In the genomic region with DNA sequence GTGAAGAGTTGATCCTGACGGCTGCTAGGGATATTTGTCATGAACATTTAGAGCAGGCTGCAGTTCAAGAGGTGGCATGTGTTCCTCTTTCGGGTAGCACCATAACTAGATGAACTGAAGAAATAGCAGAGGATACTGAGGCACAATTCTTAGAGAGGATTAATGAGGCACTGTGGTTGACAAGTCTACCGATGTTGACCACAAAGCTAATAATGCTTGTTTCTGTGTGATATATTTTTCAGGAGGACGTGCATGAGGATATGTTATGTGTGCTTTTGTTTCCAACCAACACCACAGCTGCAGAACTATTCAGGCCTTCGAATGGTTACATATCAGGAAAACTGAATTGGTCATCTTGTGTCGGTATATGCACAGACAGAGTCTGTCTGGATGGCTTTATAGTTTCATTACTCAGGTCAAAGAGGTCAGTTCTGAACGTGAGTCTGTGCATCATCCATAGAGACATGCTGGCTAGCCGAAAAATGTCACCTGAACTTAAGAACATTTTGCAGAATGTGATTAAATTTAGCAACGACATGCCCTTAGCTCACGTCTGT, we compare ENCODE assay signal across 30 cellular contexts.
"Had no signal": no experiment of that assay in that cellular context is flagged by ENCODE, and none has a peak within 500 bp of the region (broad histone marks: within the 10 kb centered on the region; RNA-seq: fewer than 3 reads in every experiment).

No MANE protein-coding gene starts in this region.

- DNase-seq: activated CD4-positive, alpha-beta memory T cell treated with anti-CD3 and anti-CD28 coated beads for 36 hours; activated CD4-positive, alpha-beta T cell treated with anti-CD3 and anti-CD28 coated beads for 36 hours; activated CD4-positive, alpha-beta T cell treated with anti-CD3 and anti-CD28 coated beads, Interleukin-2, amount 10 ng/mL, durations not matched to agents 24 days and 14 days; activated CD4-positive, CD25-positive, alpha-beta regulatory T cell; activated CD4-positive, CD25-positive, alpha-beta regulatory T cell treated with anti-CD3 and anti-CD28 coated beads, Interleukin-2, amount 50 U/mL, for 72 hours; activated CD8-positive, alpha-beta memory T cell treated with anti-CD3 and anti-CD28 coated beads, Interleukin-2, amount 10 ng/mL, durations not matched to agents 7 days and 5 days; activated CD8-positive, alpha-beta memory T cell treated with anti-CD3 and anti-CD28 coated beads, Interleukin-2, amount 50 U/mL, for 4 hours; activated CD8-positive, alpha-beta T cell treated with anti-CD3 and anti-CD28 coated beads, Interleukin-2, amount 10 ng/mL, durations not matched to agents 7 days and 5 days; activated effector memory CD4-positive, alpha-beta T cell treated with anti-CD3 and anti-CD28 coated beads, Interleukin-2, amount 50 U/mL, for 16 hours; activated naive CD4-positive, alpha-beta T cell treated with anti-CD3 and anti-CD28 coated beads for 36 hours; activated naive CD8-positive, alpha-beta T cell treated with anti-CD3 and anti-CD28 coated beads for 36 hours; activated naive CD8-positive, alpha-beta T cell treated with anti-CD3 and anti-CD28 coated beads, Interleukin-2, amount 50 U/mL, for 24 hours; activated T-cell treated with anti-CD3 and anti-CD28 coated beads, Interleukin-2, amount 50 U/mL, for 1 hour; activated T-cell treated with anti-CD3 and anti-CD28 coated beads, Interleukin-2, amount 50 U/mL, for 48 hours; adrenal gland; amygdala; aorta; caudate nucleus; cortex of kidney; dermis blood vessel endothelial cell; effector CD4-positive, alpha-beta T cell; effector memory CD8-positive, alpha-beta T cell; erythroblast; foreskin keratinocyte; heart right ventricle; T-helper 2 cell had no signal

- FAIRE-seq: colon had no signal

- H3K27ac ChIP-seq: adrenal gland, breast epithelium, esophagus muscularis mucosa, foreskin keratinocyte, gastroesophageal sphincter, heart right ventricle had no signal

- H3K4me3 ChIP-seq: adrenal gland, breast epithelium, esophagus muscularis mucosa, gastroesophageal sphincter, heart right ventricle had no signal

- H3K36me3 ChIP-seq: adrenal gland, breast epithelium, esophagus muscularis mucosa, gastroesophageal sphincter, heart right ventricle had no signal

- ATAC-seq: activated CD4-positive, alpha-beta T cell treated with anti-CD3 and anti-CD28 coated beads for 36 hours; activated CD8-positive, alpha-beta memory T cell treated with anti-CD3 and anti-CD28 coated beads, Interleukin-2, amount 10 ng/mL, durations not matched to agents 7 days and 5 days; activated CD8-positive, alpha-beta T cell treated with anti-CD3 and anti-CD28 coated beads, Interleukin-2, amount 10 ng/mL, durations not matched to agents 7 days and 5 days; activated naive CD8-positive, alpha-beta T cell treated with anti-CD3 and anti-CD28 coated beads, Interleukin-2, amount 50 U/mL, for 24 hours; effector memory CD8-positive, alpha-beta T cell; foreskin keratinocyte; gastroesophageal sphincter; heart right ventricle had no signal

- H3K27me3 ChIP-seq: adrenal gland, breast epithelium, esophagus muscularis mucosa, foreskin keratinocyte, gastroesophageal sphincter had no signal

- H3K9me3 ChIP-seq: adrenal gland, breast epithelium, esophagus muscularis mucosa, gastroesophageal sphincter, heart right ventricle had no signal

- H3K4me1 ChIP-seq: adrenal gland, breast epithelium, esophagus muscularis mucosa, gastroesophageal sphincter had no signal
